In the genomic region with DNA sequence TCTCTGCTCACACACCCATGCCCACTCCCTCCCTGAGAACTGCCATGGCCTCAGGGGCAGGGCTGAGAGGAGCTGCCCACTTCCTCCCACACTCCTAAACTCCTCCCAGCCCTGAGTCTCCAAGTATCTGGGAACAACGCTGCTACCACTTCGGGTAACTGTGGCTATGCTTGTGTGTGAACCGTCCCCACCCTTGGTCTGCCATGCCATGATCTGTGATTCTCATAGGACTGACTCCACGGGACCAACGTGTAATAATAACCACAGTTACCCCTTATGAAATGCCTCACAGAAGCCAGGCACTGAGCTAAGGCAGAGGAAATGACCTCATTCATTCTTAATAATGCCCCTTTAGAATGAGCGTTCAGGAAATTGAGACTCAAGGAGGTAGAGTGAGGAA, we compare ENCODE assay signal across 16 cellular contexts.
DNase-seq lines count a peak whose midpoint lies in the region; ATAC-seq and TF ChIP-seq lines count a peak whose summit lies in the region.
"Had no signal": no experiment of that assay in that cellular context is flagged by ENCODE, and none has a peak within 500 bp of the region (broad histone marks: within the 10 kb centered on the region; RNA-seq: fewer than 3 reads in every experiment).

No MANE protein-coding gene starts in this region.

- POLR2A ChIA-PET in IMR-90 (lab: Charles Lee; ENCODE audit: unreplicated experiment): no interaction called here
- POLR2A ChIA-PET in PC-3 (lab: Charles Lee; ENCODE audit: unreplicated experiment): no interaction called here

- peaks cover 33% of the 10 kb centered on the region for H3K27me3 ChIP-seq in IMR-90 (ENCODE audit: control insufficient read depth, insufficient read depth, low read length)
- no peaks in the 10 kb centered on the region for H3K27me3 ChIP-seq in mammary epithelial cell (ENCODE audit: insufficient read depth, low read length)
- no peaks in the 10 kb centered on the region for H3K27me3 ChIP-seq in lung (ENCODE audit: control insufficient read depth, insufficient read depth)
- H3K27me3 ChIP-seq in PC-3 (ENCODE audit: low read length): peaks cover 57% of the 10 kb centered on the region
- H3K27me3 ChIP-seq in WERI-Rb-1 (ENCODE audit: insufficient read depth, low read depth, severe bottlenecking): peaks cover 56% of the 10 kb centered on the region
- H3K27me3 ChIP-seq: BE2C had no signal

- no peak for ATAC-seq in IMR-90 (ENCODE audit: low read depth)
- peak; percentile 34 for ATAC-seq in lung (ENCODE audit: insufficient read depth, low FRiP score)
- ATAC-seq in HG02981 (IDR thresholded peaks at IDR 0.05; ENCODE audit: unreplicated experiment): no peak
- no peak for ATAC-seq in PC-3
- ATAC-seq: activated CD8-positive, alpha-beta memory T cell treated with anti-CD3 and anti-CD28 coated beads, Interleukin-2, amount 10 ng/mL, durations not matched to agents 7 days and 5 days; left lobe of liver had no signal

- H3K27ac ChIP-seq in IMR-90 (ENCODE audit: insufficient read depth, low read length) (no peak overlapping the region), mammary epithelial cell (ENCODE audit: insufficient read depth, low read depth, low read length) (no peak overlapping the region), lung (ENCODE audit: low read depth in 1 of 2, low read length in 1 of 2) (no peak overlapping the region), PC-3 (ENCODE audit: low read length) (no peak overlapping the region), WERI-Rb-1 (no peak overlapping the region)
- H3K27ac ChIP-seq: prostate gland had no signal

- TF ChIP-seq RAD21 in IMR-90 (IDR thresholded peaks at IDR 0.05; ENCODE audit: low read length): no peak

- no peak overlapping the region for H4K8ac ChIP-seq in IMR-90 (ENCODE audit: low read depth in 2 of 2, low read length in 2 of 2)

- no peak overlapping the region for H2AK5ac ChIP-seq in IMR-90 (ENCODE audit: low read depth, low read length)

- H2BK20ac ChIP-seq in IMR-90 (ENCODE audit: low read depth, low read length): no peak overlapping the region

- H3K4me1 ChIP-seq in IMR-90 (ENCODE audit: control insufficient read depth, insufficient read depth, low read length) (no peaks in the 10 kb centered on the region), mammary epithelial cell (ENCODE audit: insufficient read depth, low read length) (peaks cover 10% of the 10 kb centered on the region), lung (ENCODE audit: control insufficient read depth in 2 of 2, insufficient read depth in 2 of 2, low read length in 2 of 2) (no peaks in the 10 kb centered on the region), PC-3 (ENCODE audit: insufficient read depth, low read length) (no peaks in the 10 kb centered on the region)
- H3K4me1 ChIP-seq: BE2C, prostate gland had no signal

- no peaks in the 10 kb centered on the region for H3F3A ChIP-seq in PC-3 (ENCODE audit: low read length, unreplicated experiment)

- H3K79me2 ChIP-seq in mammary epithelial cell (ENCODE audit: insufficient read depth, low read length) (no peaks in the 10 kb centered on the region), PC-3 (ENCODE audit: low read length) (no peaks in the 10 kb centered on the region)

- H3K4ac ChIP-seq in IMR-90 (ENCODE audit: low read depth, low read length): no peak overlapping the region

- no peaks in the 10 kb centered on the region for H3K9me1 ChIP-seq in IMR-90 (ENCODE audit: insufficient read depth, low read length)

- no peak overlapping the region for H2AK9ac ChIP-seq in IMR-90 (replicated peaks; ENCODE audit: low read depth, low read length, poor library complexity)

- H3K56ac ChIP-seq in IMR-90 (ENCODE audit: extremely low read depth, insufficient read depth, low read length): no peak overlapping the region

- no peaks in the 10 kb centered on the region for H3K9me2 ChIP-seq in PC-3 (replicated peaks; ENCODE audit: low read length)

- TF ChIP-seq CTCF in IMR-90 (conservative IDR thresholded peaks at IDR 0.05; ENCODE audit: low read depth, low read length): no peak
- TF ChIP-seq CTCF in mammary epithelial cell (conservative IDR thresholded peaks at IDR 0.05 in 1 of 2, IDR thresholded peaks at IDR 0.05 in 1 of 2; ENCODE audit: extremely low read depth in 1 of 2, insufficient read depth in 1 of 2, low read depth in 1 of 2, low read length in 2 of 2): no peak
- TF ChIP-seq CTCF in lung (IDR thresholded peaks at IDR 0.05; ENCODE audit: control extremely low read depth, extremely low read depth): no peak
- TF ChIP-seq CTCF in PC-3 (conservative IDR thresholded peaks at IDR 0.05; ENCODE audit: low read depth, low read length): no peak
- TF ChIP-seq CTCF in WERI-Rb-1 (IDR thresholded peaks at IDR 0.05; ENCODE audit: low read depth, low read length): no peak

- H3K4me2 ChIP-seq in IMR-90 (ENCODE audit: low read depth, low read length) (no peak overlapping the region), mammary epithelial cell (ENCODE audit: insufficient read depth, low read depth, low read length) (no peak overlapping the region), PC-3 (ENCODE audit: low read length) (no peak overlapping the region)

- H3K9me3 ChIP-seq in IMR-90 (ENCODE audit: control insufficient read depth, insufficient read depth, low read length) (no peaks in the 10 kb centered on the region), mammary epithelial cell (replicated peaks; ENCODE audit: insufficient read depth, low read length) (no peaks in the 10 kb centered on the region), lung (ENCODE audit: control insufficient read depth in 2 of 2, insufficient read depth in 1 of 2, low read length in 1 of 2) (peaks cover 0 to 3% of the 10 kb centered on the region in 2 donors), PC-3 (ENCODE audit: low read length) (no peaks in the 10 kb centered on the region), WERI-Rb-1 (ENCODE audit: severe bottlenecking) (no peaks in the 10 kb centered on the region)
- H3K9me3 ChIP-seq: BE2C, prostate gland had no signal

- intact Hi-C loops in IMR-90 (cut with micrococcal nuclease) (no loop called here), mammary epithelial cell (cut with micrococcal nuclease) (no loop called here), PC-3 (cut with micrococcal nuclease) (no loop called here)

- no TSS peak for BruUV-seq in IMR-90 (replicated peaks; lab: Mats Ljungman, UMichigan)
- BruUV-seq in mammary epithelial cell (replicated peaks; lab: Mats Ljungman, UMichigan): no TSS peak
- no TSS peak for BruUV-seq in PC-3 (replicated peaks; lab: Mats Ljungman, UMichigan)

- CTCF ChIA-PET in IMR-90 (lab: Yijun Ruan, JAX): interaction anchor here (0.6 to 1.4 kb wide), 2 partner anchors 13 to 25 kb away, joined by 3 to 4 read pairs; no protein-coding TSS in a partner anchor
- CTCF ChIA-PET in mammary epithelial cell (lab: Charles Lee; ENCODE audit: low non-redundant PET): no interaction called here
- CTCF ChIA-PET in PC-3 (lab: Charles Lee): no interaction called here

- H4K20me1 ChIP-seq in IMR-90 (ENCODE audit: insufficient read depth, low read length): no peaks in the 10 kb centered on the region
- H4K20me1 ChIP-seq in mammary epithelial cell (ENCODE audit: insufficient read depth, low read length): no peaks in the 10 kb centered on the region
- H4K20me1 ChIP-seq in PC-3 (ENCODE audit: low read length): no peaks in the 10 kb centered on the region

- H2AFZ ChIP-seq in IMR-90 (replicated peaks; ENCODE audit: low read length, poor library complexity) (no peak overlapping the region), mammary epithelial cell (ENCODE audit: low read depth, low read length) (peak overlapping the region; percentile 77), PC-3 (ENCODE audit: low read length) (no peak overlapping the region)

- TF ChIP-seq POLR2A in IMR-90 (IDR thresholded peaks at IDR 0.05; ENCODE audit: low read depth, low read length): no peak

- H3K18ac ChIP-seq in IMR-90 (ENCODE audit: low read depth, low read length): no peak overlapping the region

- H3K14ac ChIP-seq in IMR-90 (replicated peaks; ENCODE audit: low read depth, low read length): no peak overlapping the region

- no peak overlapping the region for H2BK5ac ChIP-seq in IMR-90 (ENCODE audit: low read depth, low read length, poor library complexity, severe bottlenecking)

- no peak overlapping the region for H3K9ac ChIP-seq in IMR-90 (ENCODE audit: low read depth, low read length)
- no peak overlapping the region for H3K9ac ChIP-seq in mammary epithelial cell (ENCODE audit: insufficient read depth, low read length)
- no peak overlapping the region for H3K9ac ChIP-seq in PC-3 (ENCODE audit: low read length)

- dilution Hi-C loops in IMR-90 (cut with HindIII; ENCODE audit: low sequenced_read_pairs, unreplicated experiment) (no loop called here), mammary epithelial cell (cut with HindIII; ENCODE audit: low sequenced_read_pairs) (no loop called here)

- 75% methylated on average over 5 of the region's 6 CpGs; no CpG with 5 or more reads in 1 of the 2 experiments for WGBS in IMR-90 (ENCODE audit: extremely low coverage in 2 of 2, insufficient read length in 1 of 2), 2 experiments
- 23% methylated on average over 6 of the region's 6 CpGs for WGBS in mammary epithelial cell (ENCODE audit: low coverage, missing lambda C conversion rate)
- 9 to 21% methylated on average over 6 of the region's 6 CpGs for WGBS in lung, 2 donors

- H2BK120ac ChIP-seq in IMR-90 (ENCODE audit: low read depth, low read length): no peak overlapping the region

- H3K4me3 ChIP-seq in IMR-90 (ENCODE audit: insufficient read depth, low read depth, low read length) (no peak overlapping the region), mammary epithelial cell (replicated peaks in 1 of 3; ENCODE audit: insufficient read depth in 1 of 3, low read depth in 2 of 3, low read length in 3 of 3) (no peak overlapping the region), lung (no peak overlapping the region), PC-3 (ENCODE audit: low read length) (no peak overlapping the region), WERI-Rb-1 (ENCODE audit: low read depth, low read length) (no peak overlapping the region)
- H3K4me3 ChIP-seq: prostate gland had no signal

- no peak overlapping the region for H3K23ac ChIP-seq in IMR-90 (ENCODE audit: low read depth, low read length)

- DNase-seq in CD1c-positive myeloid dendritic cell (ENCODE audit: extremely low spot score) (peak; percentile 46), IMR-90 (peak; percentile 26), mammary epithelial cell (peak; percentile 29), lung (ENCODE audit: low spot score) (no peak), PC-3 (no peak), WERI-Rb-1 (no peak), NCI-H1092 treated with DMSO at 0.1 percent for 48 hours (lab: John Stamatoyannopoulos, UW) (no peak)
- DNase-seq: activated CD8-positive, alpha-beta memory T cell treated with anti-CD3 and anti-CD28 coated beads, Interleukin-2, amount 10 ng/mL, durations not matched to agents 7 days and 5 days; activated effector memory CD4-positive, alpha-beta T cell treated with anti-CD3 and anti-CD28 coated beads, Interleukin-2, amount 50 U/mL, for 16 hours; BE2C; NCI-H2081 treated with DMSO at 0.1 percent for 48 hours; NCI-H69; stimulated activated CD4-positive, alpha-beta T cell treated with anti-CD3 and anti-CD28 coated beads, Interleukin-15, amount 100 ng/mL, for 24 hours had no signal

- no peak overlapping the region for H4K91ac ChIP-seq in IMR-90 (ENCODE audit: insufficient read depth, low read depth, low read length)

- H3K36me3 ChIP-seq in IMR-90 (ENCODE audit: control insufficient read depth, insufficient read depth, low read length) (no peaks in the 10 kb centered on the region), mammary epithelial cell (ENCODE audit: insufficient read depth, low read length) (no peaks in the 10 kb centered on the region), lung (ENCODE audit: control insufficient read depth in 2 of 2, insufficient read depth in 2 of 2, low read length in 2 of 2) (no peaks in the 10 kb centered on the region), PC-3 (ENCODE audit: low read depth, low read length) (no peaks in the 10 kb centered on the region), WERI-Rb-1 (no peaks in the 10 kb centered on the region)
- H3K36me3 ChIP-seq: BE2C, prostate gland had no signal

- no peak overlapping the region for H2BK15ac ChIP-seq in IMR-90 (ENCODE audit: low read depth, low read length)

- H3K79me1 ChIP-seq in IMR-90 (ENCODE audit: low read depth in 1 of 2, low read length in 2 of 2): no peaks in the 10 kb centered on the region

- in situ Hi-C loops in IMR-90 (cut with MboI; ENCODE audit: low sequenced_read_pairs): no loop called here
- in situ Hi-C loops in mammary epithelial cell (cut with MboI; ENCODE audit: low sequenced_read_pairs in 2 of 2): no loop called here

- H4K5ac ChIP-seq in IMR-90 (ENCODE audit: low read depth, low read length): no peak overlapping the region

Comparison
In these comparisons a context has a peak if more than half of its experiments do, and no peak if none do; other contexts are left out.
1. DNase-seq: peak in CD1c-positive myeloid dendritic cell (single experiment), IMR-90 (single experiment) and mammary epithelial cell (single experiment); none in lung (single experiment), PC-3 (single experiment), WERI-Rb-1 (single experiment) and NCI-H1092 treated with DMSO at 0.1 percent for 48 hours (single experiment).